In the genomic region with DNA sequence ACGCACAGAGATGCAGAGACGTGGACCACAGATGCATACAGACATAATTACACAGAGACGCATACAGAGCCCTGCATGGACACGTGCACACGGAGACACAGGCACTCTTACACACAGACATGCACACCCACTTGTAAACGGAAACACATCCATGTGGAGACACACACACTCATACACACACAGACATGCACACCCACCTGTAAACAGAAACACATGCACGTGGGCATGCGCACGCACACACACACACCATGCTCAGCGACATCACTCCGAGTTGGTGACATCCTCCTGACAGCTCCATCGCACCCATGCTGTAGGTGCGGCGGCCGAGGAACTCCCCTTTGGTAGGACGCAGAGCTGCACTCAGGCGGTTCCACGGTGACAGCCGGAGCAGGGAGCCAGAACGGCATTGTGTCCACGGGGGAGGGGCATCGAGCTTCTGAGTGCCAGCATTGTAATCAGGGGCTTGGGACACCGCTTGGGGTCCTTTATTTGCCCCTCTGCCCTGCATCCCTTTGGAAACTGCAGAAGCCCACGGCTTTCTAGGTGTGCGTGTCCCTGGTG, we compare ENCODE assay signal across 11 cellular contexts.
DNase-seq lines count a peak whose midpoint lies in the region; ATAC-seq, FAIRE-seq and TF ChIP-seq lines count a peak whose summit lies in the region.
"Had no signal": no experiment of that assay in that cellular context is flagged by ENCODE, and none has a peak within 500 bp of the region (broad histone marks: within the 10 kb centered on the region; RNA-seq: fewer than 3 reads in every experiment).

No MANE protein-coding gene starts in this region.

- no peaks in the 10 kb centered on the region for H4K20me1 ChIP-seq in neural progenitor cell (ENCODE audit: low read depth)

- no peak overlapping the region for H3K9ac ChIP-seq in neural progenitor cell

- DNase-seq in HTR-8/SVneo (ENCODE audit: insufficient read length, low spot score) (no peak), glutamatergic neuron (no peak), neural progenitor cell (ENCODE audit: low spot score) (peak; percentile 56), HFFc6 (no peak), dorsolateral prefrontal cortex (no peak)
- DNase-seq: Caco-2; CD8-positive, alpha-beta T cell; GF-D8 had no signal

- H3K27ac ChIP-seq in neural progenitor cell (no peak overlapping the region), dorsolateral prefrontal cortex (no peak overlapping the region)

- H3K4me3 ChIP-seq in neural progenitor cell: no peak overlapping the region
- H3K4me3 ChIP-seq in dorsolateral prefrontal cortex: peak overlapping the region in 1 of 59 donors; percentile 6

- H2AFZ ChIP-seq in neural progenitor cell (replicated peaks): no peak overlapping the region

- intact Hi-C loops in dorsolateral prefrontal cortex (cut with DNase I): no loop called here

- H3K27ac Mint-ChIP-seq in glutamatergic neuron (ENCODE audit: unreplicated experiment) (no peak overlapping the region), neural progenitor cell (peak overlapping the region; percentile 2), HFFc6 (no peak overlapping the region)
- H3K27ac Mint-ChIP-seq: CD8-positive, alpha-beta T cell had no signal

- no peaks in the 10 kb centered on the region for H3F3A ChIP-seq in neural progenitor cell (ENCODE audit: low read depth)

- TF ChIP-seq CTCF in glutamatergic neuron (IDR thresholded peaks at IDR 0.05; ENCODE audit: partially characterized antibody, unreplicated experiment) (no peak), neural progenitor cell (IDR thresholded peaks at IDR 0.05) (no peak), HFFc6 (IDR thresholded peaks at IDR 0.05) (no peak), dorsolateral prefrontal cortex (IDR thresholded peaks at IDR 0.05 in 54 of 56, conservative IDR thresholded peaks at IDR 0.05 in 2 of 56; ENCODE audit: low read depth in 1 of 56, partially characterized antibody in 56 of 56) (no peak)

- H3K4me3 Mint-ChIP-seq in glutamatergic neuron (ENCODE audit: unreplicated experiment): peak overlapping the region; percentile 9
- H3K4me3 Mint-ChIP-seq in neural progenitor cell: no peak overlapping the region
- no peak overlapping the region for H3K4me3 Mint-ChIP-seq in HFFc6
- H3K4me3 Mint-ChIP-seq: CD14-positive monocyte; CD8-positive, alpha-beta T cell had no signal

- no peaks in the 10 kb centered on the region for H3K79me2 ChIP-seq in neural progenitor cell (ENCODE audit: low read depth)

- ATAC-seq in HG03159 (IDR thresholded peaks at IDR 0.05; ENCODE audit: unreplicated experiment): no peak
- ATAC-seq: CD8-positive, alpha-beta T cell had no signal

- H3K27me3 Mint-ChIP-seq in glutamatergic neuron (ENCODE audit: unreplicated experiment) (peaks cover 29% of the 10 kb centered on the region), neural progenitor cell (ENCODE audit: insufficient read depth, low read depth) (peaks cover 13% of the 10 kb centered on the region), HFFc6 (ENCODE audit: insufficient read depth) (peaks cover 48% of the 10 kb centered on the region)

- H3K36me3 Mint-ChIP-seq in glutamatergic neuron (ENCODE audit: unreplicated experiment) (no peaks in the 10 kb centered on the region), neural progenitor cell (no peaks in the 10 kb centered on the region), HFFc6 (ENCODE audit: low read depth) (no peaks in the 10 kb centered on the region)
- H3K36me3 Mint-ChIP-seq: CD14-positive monocyte; CD8-positive, alpha-beta T cell had no signal

- H3K4me1 Mint-ChIP-seq in glutamatergic neuron (ENCODE audit: low read depth, unreplicated experiment): peaks cover 27% of the 10 kb centered on the region
- peaks cover 16% of the 10 kb centered on the region for H3K4me1 Mint-ChIP-seq in neural progenitor cell
- H3K4me1 Mint-ChIP-seq in HFFc6 (ENCODE audit: low read depth): no peaks in the 10 kb centered on the region
- H3K4me1 Mint-ChIP-seq: CD14-positive monocyte had no signal

- no peaks in the 10 kb centered on the region for H3K9me3 ChIP-seq in neural progenitor cell (ENCODE audit: low read depth)
- H3K9me3 ChIP-seq: Caco-2 had no signal

- H3K9me3 Mint-ChIP-seq in glutamatergic neuron (ENCODE audit: unreplicated experiment): peaks cover 3% of the 10 kb centered on the region
- no peaks in the 10 kb centered on the region for H3K9me3 Mint-ChIP-seq in neural progenitor cell
- H3K9me3 Mint-ChIP-seq in HFFc6: no peaks in the 10 kb centered on the region
- H3K9me3 Mint-ChIP-seq: CD8-positive, alpha-beta T cell had no signal

- peaks cover 21% of the 10 kb centered on the region for H3K4me1 ChIP-seq in neural progenitor cell
- H3K4me1 ChIP-seq: Caco-2 had no signal

- H3K27me3 ChIP-seq in neural progenitor cell (no peaks in the 10 kb centered on the region), dorsolateral prefrontal cortex (peaks cover 0 to 89% (median 5%) of the 10 kb centered on the region in 45 donors)

- no peak overlapping the region for H3K4me2 ChIP-seq in neural progenitor cell

- no peaks in the 10 kb centered on the region for H3K36me3 ChIP-seq in neural progenitor cell

- FAIRE-seq in HTR-8/SVneo (lab: Jason Lieb, UNC): peak; percentile 67
- FAIRE-seq: H54 had no signal
